8 cellular contexts compared by ENCODE assay signal in the genomic region with DNA sequence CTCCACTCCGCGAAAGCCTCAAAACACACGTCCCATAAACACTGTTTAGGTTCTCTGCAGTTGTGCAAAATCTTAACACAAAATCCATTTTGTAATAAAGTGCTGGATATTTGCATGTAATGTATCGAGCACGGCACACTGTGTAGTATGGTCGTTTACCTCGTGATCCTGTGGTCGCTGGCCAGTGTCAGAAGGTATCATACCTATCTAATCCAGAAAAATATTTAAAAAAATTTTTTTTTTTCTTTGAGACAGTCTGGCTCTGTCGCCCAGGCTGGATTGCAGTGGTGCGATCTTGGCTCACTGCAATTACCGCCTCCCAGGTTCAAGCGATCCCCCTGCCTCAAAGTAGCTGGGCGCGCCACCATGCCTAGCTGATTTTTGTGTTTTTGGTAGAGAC. TPM values are rescaled to one million over a fixed set of nuclear protein-coding genes. Genes with fewer than 3 reads are reported as not detected.
DNase-seq lines count a peak whose midpoint lies in the region; ATAC-seq and TF ChIP-seq lines count a peak whose summit lies in the region.

No MANE protein-coding gene starts in this region.

- H3K36me3 ChIP-seq in heart right ventricle (peaks cover 0 to 52% (median 14%) of the 10 kb centered on the region in 9 donors), vagina (peaks cover 0 to 34% of the 10 kb centered on the region in 2 donors)

- H3K4me3 ChIP-seq in heart right ventricle: peak overlapping the region; percentile 76 to 100 (median 94)
- peak overlapping the region; percentile 75 to 91 for H3K4me3 ChIP-seq in vagina

- H3K4me1 ChIP-seq in heart right ventricle (peaks cover 9 to 56% (median 45%) of the 10 kb centered on the region in 9 donors), vagina (peaks cover 59% of the 10 kb centered on the region)

- peak overlapping the region in 7 of 10 donors; percentile 75 to 95 (median 85) for H3K27ac ChIP-seq in heart right ventricle
- H3K27ac ChIP-seq in vagina: peak overlapping the region; percentile 79

- POLR2A ChIA-PET in MCF 10A (lab: Yijun Ruan, JAX): interaction anchor here (0.8 to 4.7 kb wide), 7 partner anchors 8 to 973 kb away, joined by 3 to 32 read pairs (median 4); a partner anchor contains a TSS

- H3K9me3 ChIP-seq in heart right ventricle: no peaks in the 10 kb centered on the region
- H3K9me3 ChIP-seq in vagina: no peaks in the 10 kb centered on the region

- H3K4me3 Mint-ChIP-seq in MCF 10A (ENCODE audit: unreplicated experiment): peak overlapping the region; percentile 90
- peak overlapping the region; percentile 98 for H3K4me3 Mint-ChIP-seq in mesothelial cell of epicardium

- H3K27me3 Mint-ChIP-seq in MCF 10A (ENCODE audit: insufficient read depth, unreplicated experiment): peaks cover 22% of the 10 kb centered on the region
- peaks cover 21% of the 10 kb centered on the region for H3K27me3 Mint-ChIP-seq in mesothelial cell of epicardium (ENCODE audit: low read depth)

- CTCF ChIA-PET in MCF 10A (lab: Yijun Ruan, JAX): interaction anchor here (0.5 to 1.2 kb wide), 5 partner anchors 40 to 488 kb away, joined by 3 to 6 read pairs (median 3); a partner anchor contains a TSS

- DNase-seq in heart right ventricle (no peak), Right ventricle myocardium inferior (ENCODE audit: missing footprints) (no peak), MCF 10A (ENCODE audit: unreplicated experiment) (no peak), mesothelial cell of epicardium (ENCODE audit: low spot score in 2 of 2, unreplicated experiment in 2 of 2) (no peak), vagina (ENCODE audit: extremely low spot score in 2 of 2) (no peak), NCI-H2171 treated with DMSO at 0.1 percent for 48 hours (lab: John Stamatoyannopoulos, UW) (no peak), kidney glomerular epithelial cell (lab: John Stamatoyannopoulos, UW) (no peak)

- no peak for ATAC-seq in heart right ventricle
- ATAC-seq in Right ventricle myocardium inferior: no peak
- ATAC-seq in GM21737 (IDR thresholded peaks at IDR 0.05; ENCODE audit: unreplicated experiment): no peak

- TF ChIP-seq CTCF in heart right ventricle (IDR thresholded peaks at IDR 0.05) (no peak), MCF 10A (IDR thresholded peaks at IDR 0.05; ENCODE audit: unreplicated experiment) (no peak), mesothelial cell of epicardium (IDR thresholded peaks at IDR 0.05; ENCODE audit: unreplicated experiment) (no peak), vagina (IDR thresholded peaks at IDR 0.05) (no peak)

- intact Hi-C loops in heart right ventricle (cut with DNase I): loop anchor here in 2 of 10 donors (5.0 to 10.0 kb wide), 4 partner anchors 38 to 722 kb away; a partner anchor contains a TSS
- intact Hi-C loops in Right ventricle myocardium inferior (cut with DNase I): no loop called here
- intact Hi-C loops in MCF 10A (cut with micrococcal nuclease): no loop called here
- intact Hi-C loops in vagina (cut with DNase I): no loop called here

- no TSS peak for BruUV-seq in MCF 10A (replicated peaks; lab: Mats Ljungman, UMichigan)

- no peak for TF ChIP-seq POLR2A in vagina (IDR thresholded peaks at IDR 0.05)

- peaks cover 20% of the 10 kb centered on the region for H3K4me1 Mint-ChIP-seq in MCF 10A (ENCODE audit: insufficient read depth, unreplicated experiment)
- H3K4me1 Mint-ChIP-seq in mesothelial cell of epicardium: peaks cover 23% of the 10 kb centered on the region

- H3K9me3 Mint-ChIP-seq in MCF 10A (ENCODE audit: unreplicated experiment) (no peaks in the 10 kb centered on the region), mesothelial cell of epicardium (no peaks in the 10 kb centered on the region)

- peak overlapping the region; percentile 99 for H3K27ac Mint-ChIP-seq in MCF 10A (ENCODE audit: low read depth, unreplicated experiment)
- peak overlapping the region; percentile 98 for H3K27ac Mint-ChIP-seq in mesothelial cell of epicardium

- WGBS in heart right ventricle, 2 donors: 50 to 51% methylated on average over 14 of the region's 14 CpGs

- H3K36me3 Mint-ChIP-seq in MCF 10A (ENCODE audit: insufficient read depth, unreplicated experiment) (peaks cover 70% of the 10 kb centered on the region), mesothelial cell of epicardium (peaks cover 16% of the 10 kb centered on the region)

- H3K27me3 ChIP-seq in heart right ventricle: peaks cover 0 to 26% (median 21%) of the 10 kb centered on the region in 7 donors
- H3K27me3 ChIP-seq in vagina: no peaks in the 10 kb centered on the region

RNA-seq across cellular contexts. Expression of a gene that starts 1.0 kb away (rescaled TPM):
- total RNA-seq in heart right ventricle (100 to 1,000 TPM; 661 to 847 (median 735) TPM), Right ventricle myocardium inferior (747 TPM), MCF 10A (2022) (1,197 and 1,378 TPM in 2 replicates), mesothelial cell of epicardium (1,016 to 1,079 TPM (median 1,046 TPM) in 3 replicates), vagina (571 TPM)
- 1,000 to 10,000 TPM; 1,527 to 2,186 TPM for polyA plus RNA-seq in heart right ventricle

RNA-seq across cellular contexts. Expression of a gene that starts 8.9 kb away (rescaled TPM):
- total RNA-seq in heart right ventricle (10 to 100 TPM; 20.9 to 36.3 (median 26.1) TPM), Right ventricle myocardium inferior (39.2 TPM), MCF 10A (2022) (0.12 and 0.66 TPM in 2 replicates), mesothelial cell of epicardium (16.8 to 17.2 TPM (median 17.0 TPM) in 3 replicates), vagina (3.4 TPM)
- polyA plus RNA-seq in heart right ventricle: 10 to 100 TPM in 1 of 2 donors, 1 to 10 TPM in 1; 8.6 to 20.6 TPM
